Comparison of ENCODE assay signal across 15 cellular contexts in genomic region chr14:80615831-80616230, GRCh38.
DNase-seq lines count a peak whose midpoint lies in the region; ATAC-seq and TF ChIP-seq lines count a peak whose summit lies in the region.
"Had no signal": no experiment of that assay in that cellular context is flagged by ENCODE, and none has a peak within 500 bp of the region (broad histone marks: within the 10 kb centered on the region; RNA-seq: fewer than 3 reads in every experiment).

No MANE protein-coding gene starts in this region.

- intact Hi-C loops in Right ventricle myocardium superior (cut with DNase I) = no loop called here

- H3K4me3 Mint-ChIP-seq in nephron progenitor cell = no peak overlapping the region
- H3K4me3 Mint-ChIP-seq: B cell, endodermal cell had no signal

- no peaks in the 10 kb centered on the region for H3K36me3 Mint-ChIP-seq in nephron progenitor cell (ENCODE audit: low read depth)

- TF ChIP-seq CTCF in GM20000 (IDR thresholded peaks at IDR 0.05; ENCODE audit: extremely low read depth, missing control alignments) = no peak
- TF ChIP-seq CTCF in nephron progenitor cell (IDR thresholded peaks at IDR 0.05) = no peak

- H3K27ac Mint-ChIP-seq in nephron progenitor cell = no peak overlapping the region
- H3K27ac Mint-ChIP-seq: B cell, endodermal cell had no signal

- ATAC-seq in GM18520 (IDR thresholded peaks at IDR 0.05; ENCODE audit: unreplicated experiment) (peak; percentile 99), HG02885 (IDR thresholded peaks at IDR 0.05; ENCODE audit: poor library complexity, unreplicated experiment) (peak; percentile 89), HG03571 (IDR thresholded peaks at IDR 0.05; ENCODE audit: unreplicated experiment) (peak; percentile 71), GM18868 (IDR thresholded peaks at IDR 0.05; ENCODE audit: unreplicated experiment) (no peak), Right ventricle myocardium superior (ENCODE audit: poor library complexity) (no peak)

- DNase-seq in GM20000 (ENCODE audit: low spot score) (peak; percentile 36), nephron progenitor cell (no peak), Right ventricle myocardium superior (no peak), NCI-H2227 (lab: John Stamatoyannopoulos, UW; ENCODE audit: unreplicated experiment) (no peak)
- DNase-seq: activated naive CD4-positive, alpha-beta T cell treated with anti-CD3 and anti-CD28 coated beads, Interleukin-2, amount 50 U/mL, for 16 hours; endodermal cell; KG1; NCI-H1694; retina; stomach had no signal

- H3K4me1 Mint-ChIP-seq in nephron progenitor cell = no peaks in the 10 kb centered on the region
- H3K4me1 Mint-ChIP-seq: B cell, endodermal cell had no signal

- H3K27me3 Mint-ChIP-seq in nephron progenitor cell (ENCODE audit: low read depth, poor library complexity) = no peaks in the 10 kb centered on the region
- H3K27me3 Mint-ChIP-seq: B cell had no signal

- H3K9me3 Mint-ChIP-seq in nephron progenitor cell = no peaks in the 10 kb centered on the region
- H3K9me3 Mint-ChIP-seq: endodermal cell had no signal

Comparison
In these comparisons a context has a peak if more than half of its experiments do, and no peak if none do; other contexts are left out.
1. ATAC-seq: peak in GM18520 (single experiment), HG02885 (single experiment) and HG03571 (single experiment); none in GM18868 (single experiment) and Right ventricle myocardium superior (single experiment).